ENCODE assay signal across 11 cellular contexts in genomic region chr3:127406309-127407025, GRCh38.
DNase-seq lines count a peak whose midpoint lies in the region; ATAC-seq, FAIRE-seq and TF ChIP-seq lines count a peak whose summit lies in the region.
"Had no signal": no experiment of that assay in that cellular context is flagged by ENCODE, and none has a peak within 500 bp of the region (broad histone marks: within the 10 kb centered on the region; RNA-seq: fewer than 3 reads in every experiment).

No MANE protein-coding gene starts in this region.

- H3K27ac ChIP-seq in kidney (ENCODE audit: low read depth in 2 of 2, low read length in 2 of 2), result no peak overlapping the region
- H3K27ac ChIP-seq: pancreas, vagina had no signal

- peak; percentile 39 for TF ChIP-seq CTCF in epithelial cell of proximal tubule (conservative IDR thresholded peaks at IDR 0.05; ENCODE audit: low read depth, low read length)
- no peak for TF ChIP-seq CTCF in kidney (IDR thresholded peaks at IDR 0.05; ENCODE audit: borderline replicate concordance, extremely low read depth, insufficient read depth)

- DNase-seq in activated effector memory CD4-positive, alpha-beta T cell treated with anti-CD3 and anti-CD28 coated beads, Interleukin-2, amount 50 U/mL, for 16 hours, result peak; percentile 60
- DNase-seq in activated effector memory CD4-positive, alpha-beta T cell treated with Interleukin-2 at 50 U/mL for 16 hours, result no peak
- peak; percentile 18 for DNase-seq in MG63
- no peak for DNase-seq in epithelial cell of proximal tubule (ENCODE audit: low read depth)
- DNase-seq in stimulated activated naive CD8-positive, alpha-beta T cell treated with anti-CD3 and anti-CD28 coated beads, Interleukin-15, Interleukin-2, amounts not matched to agents 100 U/mL and 50 U/mL, for 24 hours, result peak; percentile 25
- no peak for DNase-seq in kidney
- DNase-seq in DMS153 treated with DMSO at 0.1 percent for 48 hours (lab: John Stamatoyannopoulos, UW; ENCODE audit: unreplicated experiment), result no peak
- no peak for DNase-seq in amniotic stem cell (lab: John Stamatoyannopoulos, UW)

- FAIRE-seq in kidney (lab: Jason Lieb, UNC), result no peak
- FAIRE-seq: endothelial cell of umbilical vein, pancreas had no signal

- H3K4me1 ChIP-seq in kidney (ENCODE audit: control insufficient read depth in 1 of 2, insufficient read depth in 1 of 2, low read depth in 1 of 2, low read length in 2 of 2), result no peaks in the 10 kb centered on the region
- H3K4me1 ChIP-seq: pancreas, vagina had no signal

- H3K4me3 ChIP-seq in MG63, result no peak overlapping the region
- H3K4me3 ChIP-seq in epithelial cell of proximal tubule (ENCODE audit: low read depth, low read length), result no peak overlapping the region
- no peak overlapping the region for H3K4me3 ChIP-seq in kidney (ENCODE audit: low read length in 2 of 2)
- H3K4me3 ChIP-seq: pancreas, vagina had no signal

- no peaks in the 10 kb centered on the region for H3K36me3 ChIP-seq in MG63
- no peaks in the 10 kb centered on the region for H3K36me3 ChIP-seq in kidney (ENCODE audit: control insufficient read depth in 1 of 2, insufficient read depth in 2 of 2, low read length in 2 of 2)
- H3K36me3 ChIP-seq: pancreas, vagina had no signal

- H3K9me3 ChIP-seq in MG63 (no peaks in the 10 kb centered on the region), kidney (ENCODE audit: control insufficient read depth in 1 of 2, low read length in 2 of 2) (no peaks in the 10 kb centered on the region)
- H3K9me3 ChIP-seq: pancreas, vagina had no signal

- no peaks in the 10 kb centered on the region for H3K27me3 ChIP-seq in MG63
- H3K27me3 ChIP-seq: pancreas, vagina had no signal

- no peak overlapping the region for H3K9ac ChIP-seq in kidney (ENCODE audit: low read length in 2 of 2)

- intact Hi-C loops in kidney (cut with DNase I), result no loop called here

- ATAC-seq in stimulated activated naive CD8-positive, alpha-beta T cell treated with anti-CD3 and anti-CD28 coated beads, Interleukin-15, Interleukin-2, amounts not matched to agents 100 U/mL and 50 U/mL, for 24 hours, result peak; percentile 53
- ATAC-seq: pancreas had no signal

Comparison
In these comparisons a context has a peak if more than half of its experiments do, and no peak if none do; other contexts are left out.
1. DNase-seq: peak in activated effector memory CD4-positive, alpha-beta T cell treated with anti-CD3 and anti-CD28 coated beads, Interleukin-2, amount 50 U/mL, for 16 hours (single experiment), MG63 (single experiment) and stimulated activated naive CD8-positive, alpha-beta T cell treated with anti-CD3 and anti-CD28 coated beads, Interleukin-15, Interleukin-2, amounts not matched to agents 100 U/mL and 50 U/mL, for 24 hours (single experiment); none in activated effector memory CD4-positive, alpha-beta T cell treated with Interleukin-2 at 50 U/mL for 16 hours (single experiment), epithelial cell of proximal tubule (single experiment), kidney (single experiment), DMS153 treated with DMSO at 0.1 percent for 48 hours (single experiment) and amniotic stem cell (single experiment).